32 cellular contexts compared by ENCODE assay signal in genomic region chr5:95508550-95508949, GRCh38.
"Had no signal": no experiment of that assay in that cellular context is flagged by ENCODE, and none has a peak within 500 bp of the region (broad histone marks: within the 10 kb centered on the region; RNA-seq: fewer than 3 reads in every experiment).

No MANE protein-coding gene starts in this region.

- H2AFZ ChIP-seq: hepatocyte had no signal

- H3K4me1 ChIP-seq: adrenal gland, colonic mucosa, gastrocnemius medialis, pancreas, psoas muscle, sigmoid colon, uterus had no signal

- H3K9me3 Mint-ChIP-seq: activated naive CD4-positive, alpha-beta T cell treated with anti-CD3 and anti-CD28 coated beads for 36 hours; activated naive CD8-positive, alpha-beta T cell treated with anti-CD3 and anti-CD28 coated beads for 36 hours; neural crest cell; stimulated activated memory B cell treated with anti-CD40 and anti-IgM and Interleukin-4, amounts not matched to agents 10 μg/mL and 1 μg/mL and 100 μg/mL, for 72 hours; stimulated activated naive CD8-positive, alpha-beta T cell treated with anti-CD3 and anti-CD28 coated beads, Interleukin-15, amount 100 ng/mL, for 72 hours; T-cell; T-helper 2 cell treated with Interferon-gamma antibody and Interleukin-4, amounts not matched to agents 5 μg/mL and 100 μg/mL, for 36 hours; type B pancreatic cell had no signal

- H3K36me3 ChIP-seq: uterus had no signal

- H3K4me2 ChIP-seq: hepatocyte had no signal

- H3K27ac ChIP-seq: adrenal gland, body of pancreas, colonic mucosa, gastrocnemius medialis, hepatocyte, pancreas, psoas muscle, sigmoid colon, uterus had no signal

- H3K9me3 ChIP-seq: adrenal gland, body of pancreas, colonic mucosa, gastrocnemius medialis, pancreas, psoas muscle, sigmoid colon, uterus had no signal

- DNase-seq: activated CD4-positive, alpha-beta T cell treated with anti-CD3 and anti-CD28 coated beads for 48 hours; activated CD4-positive, alpha-beta T cell treated with anti-CD3 and anti-CD28 coated beads, Interleukin-2, amount 50 U/mL, for 48 hours; activated CD8-positive, alpha-beta memory T cell treated with anti-CD3 and anti-CD28 coated beads, Interleukin-2, amount 50 U/mL, for 48 hours; activated effector memory CD4-positive, alpha-beta T cell treated with anti-CD3 and anti-CD28 coated beads, Interleukin-2, amount 50 U/mL, for 16 hours; activated naive CD4-positive, alpha-beta T cell treated with anti-CD3 and anti-CD28 coated beads for 36 hours; activated naive CD8-positive, alpha-beta T cell treated with anti-CD3 and anti-CD28 coated beads for 36 hours; adrenal gland; aorta; body of pancreas; cerebellar nuclear complex; colonic mucosa; effector CD8-positive, alpha-beta T cell; gastrocnemius medialis; glutamatergic neuron; islet precursor cell; mammary epithelial cell; nucleus accumbens; pancreas; psoas muscle; sigmoid colon; small intestine; stimulated activated CD4-positive, alpha-beta T cell treated with anti-CD3 and anti-CD28 coated beads, Interleukin-4, amount 100 ng/mL, for 24 hours; stimulated activated naive CD8-positive, alpha-beta T cell treated with anti-CD3 and anti-CD28 coated beads, Interleukin-15, amount 100 ng/mL, for 72 hours; substantia nigra; T-cell; uterus had no signal

- H3K27ac Mint-ChIP-seq: activated naive CD4-positive, alpha-beta T cell treated with anti-CD3 and anti-CD28 coated beads for 36 hours; activated naive CD8-positive, alpha-beta T cell treated with anti-CD3 and anti-CD28 coated beads for 36 hours; stimulated activated memory B cell treated with anti-CD40 and anti-IgM and Interleukin-4, amounts not matched to agents 10 μg/mL and 1 μg/mL and 100 μg/mL, for 72 hours; T-helper 2 cell treated with Interferon-gamma antibody and Interleukin-4, amounts not matched to agents 5 μg/mL and 100 μg/mL, for 36 hours; type B pancreatic cell had no signal

- ATAC-seq: activated CD4-positive, CD25-positive, alpha-beta regulatory T cell treated with anti-CD3 and anti-CD28 coated beads, Interleukin-2, amount 50 U/mL, for 24 hours; body of pancreas; gastrocnemius medialis; pancreas; psoas muscle; stimulated activated memory B cell treated with anti-CD40 and anti-IgM and Interleukin-4, amounts not matched to agents 10 μg/mL and 1 μg/mL and 100 μg/mL, for 72 hours; stimulated activated naive CD8-positive, alpha-beta T cell treated with anti-CD3 and anti-CD28 coated beads, Interleukin-15, amount 100 ng/mL, for 72 hours; T-cell had no signal

- H3K79me2 ChIP-seq: hepatocyte had no signal

- H3K27me3 ChIP-seq: adrenal gland, body of pancreas, colonic mucosa, gastrocnemius medialis, hepatocyte, pancreas, sigmoid colon, uterus had no signal

- H3K27me3 Mint-ChIP-seq: activated naive CD8-positive, alpha-beta T cell treated with anti-CD3 and anti-CD28 coated beads for 36 hours; stimulated activated memory B cell treated with anti-CD40 and anti-IgM and Interleukin-4, amounts not matched to agents 10 μg/mL and 1 μg/mL and 100 μg/mL, for 72 hours; stimulated activated naive CD8-positive, alpha-beta T cell treated with anti-CD3 and anti-CD28 coated beads, Interleukin-15, amount 100 ng/mL, for 72 hours; T-cell; type B pancreatic cell had no signal

- H3K4me1 Mint-ChIP-seq: activated naive CD8-positive, alpha-beta T cell treated with anti-CD3 and anti-CD28 coated beads for 36 hours; neural crest cell; stimulated activated memory B cell treated with anti-CD40 and anti-IgM and Interleukin-4, amounts not matched to agents 10 μg/mL and 1 μg/mL and 100 μg/mL, for 72 hours; stimulated activated naive CD8-positive, alpha-beta T cell treated with anti-CD3 and anti-CD28 coated beads, Interleukin-15, amount 100 ng/mL, for 72 hours; T-cell had no signal

- H3K4me3 ChIP-seq: adrenal gland, body of pancreas, colonic mucosa, gastrocnemius medialis, hepatocyte, pancreas, psoas muscle, sigmoid colon, uterus had no signal

- H3K4me3 Mint-ChIP-seq: activated naive CD4-positive, alpha-beta T cell treated with anti-CD3 and anti-CD28 coated beads for 36 hours; activated naive CD8-positive, alpha-beta T cell treated with anti-CD3 and anti-CD28 coated beads for 36 hours; neural crest cell; stimulated activated memory B cell treated with anti-CD40 and anti-IgM and Interleukin-4, amounts not matched to agents 10 μg/mL and 1 μg/mL and 100 μg/mL, for 72 hours; stimulated activated naive CD8-positive, alpha-beta T cell treated with anti-CD3 and anti-CD28 coated beads, Interleukin-15, amount 100 ng/mL, for 72 hours; T-cell; T-helper 2 cell treated with Interferon-gamma antibody and Interleukin-4, amounts not matched to agents 5 μg/mL and 100 μg/mL, for 36 hours; type B pancreatic cell had no signal
